13 cellular contexts compared by ENCODE assay signal in genomic region chr17:72476575-72476986, GRCh38.
DNase-seq lines count a peak whose midpoint lies in the region; ATAC-seq, FAIRE-seq and TF ChIP-seq lines count a peak whose summit lies in the region.
"Had no signal": no experiment of that assay in that cellular context is flagged by ENCODE, and none has a peak within 500 bp of the region (broad histone marks: within the 10 kb centered on the region; RNA-seq: fewer than 3 reads in every experiment).

No MANE protein-coding gene starts in this region.

- H3K9ac ChIP-seq in mucosa of stomach (ENCODE audit: low read length) (peak overlapping the region; percentile 43), kidney (ENCODE audit: low read length in 2 of 2) (no peak overlapping the region)
- H3K9ac ChIP-seq: SK-N-SH had no signal

- POLR2A ChIA-PET in A549 (lab: Yijun Ruan, JAX): no interaction called here

- no peak for DNase-seq in A549 (ENCODE audit: low read depth in 1 of 2, low spot score in 1 of 2)
- DNase-seq in activated CD4-positive, CD25-positive, alpha-beta regulatory T cell (lab: John Stamatoyannopoulos, UW): no peak
- DNase-seq in vagina (ENCODE audit: extremely low spot score in 2 of 2): no peak
- no peak for DNase-seq in kidney
- DNase-seq: islet precursor cell, Kasumi-1, NCI-H2081, SK-N-SH, tibial artery had no signal

- H3K27ac ChIP-seq in A549 (peak overlapping the region in 1 of 2 experiments; percentile 50; a peak in 3 of 6 replicates), ectodermal cell (ENCODE audit: insufficient read depth, low read depth, low read length, poor library complexity, severe bottlenecking) (peak overlapping the region; percentile 58), vagina (no peak overlapping the region), kidney (ENCODE audit: low read depth in 2 of 2, low read length in 2 of 2) (no peak overlapping the region)
- H3K27ac ChIP-seq: tibial artery had no signal

- no peak for TF ChIP-seq POLR2A in A549 (IDR thresholded peaks at IDR 0.05; ENCODE audit: low read length)
- no peak for TF ChIP-seq POLR2A in vagina (IDR thresholded peaks at IDR 0.05)

- peak overlapping the region; percentile 3; the same call in 1 of the 3 replicates for H3K4me2 ChIP-seq in A549
- H3K4me2 ChIP-seq: SK-N-SH had no signal

- no peak for ATAC-seq in A549
- no peak for ATAC-seq in GM19467 (IDR thresholded peaks at IDR 0.05; ENCODE audit: unreplicated experiment)

- H3K27me3 ChIP-seq in ectodermal cell (ENCODE audit: control insufficient read depth, insufficient read depth, low read length, poor library complexity, severe bottlenecking) (no peaks in the 10 kb centered on the region), mucosa of stomach (ENCODE audit: control insufficient read depth, insufficient read depth, low read length) (no peaks in the 10 kb centered on the region), vagina (no peaks in the 10 kb centered on the region)

- no peak for TF ChIP-seq RAD21 in A549 (conservative IDR thresholded peaks at IDR 0.05 in 1 of 2, IDR thresholded peaks at IDR 0.05 in 1 of 2)
- TF ChIP-seq RAD21 in Ishikawa (IDR thresholded peaks at IDR 0.05; ENCODE audit: low read depth): 0 out of 2 replicates have a peak, but pooled peaks have one; percentile 2

- TF ChIP-seq EP300 in A549 (IDR thresholded peaks at IDR 0.05): no peak
- TF ChIP-seq EP300 in Ishikawa (IDR thresholded peaks at IDR 0.05; ENCODE audit: borderline replicate concordance): no peak

- H3K4me3 ChIP-seq in A549 (no peak overlapping the region), ectodermal cell (ENCODE audit: insufficient read depth, low read depth, low read length) (no peak overlapping the region), mucosa of stomach (ENCODE audit: low read length) (no peak overlapping the region), vagina (no peak overlapping the region), kidney (ENCODE audit: low read length in 2 of 2) (peak overlapping the region in 1 of 2 donors; percentile 20)
- H3K4me3 ChIP-seq: tibial artery had no signal

- CTCF ChIA-PET in A549 (lab: Yijun Ruan, JAX): interaction anchor here (1.5 kb wide), 1 partner anchor 447 kb away, joined by 3 read pairs; no protein-coding TSS in a partner anchor

- H3K4me1 ChIP-seq in A549 (peaks cover 55% of the 10 kb centered on the region), ectodermal cell (ENCODE audit: control insufficient read depth, insufficient read depth, low read length) (peaks cover 23% of the 10 kb centered on the region), mucosa of stomach (ENCODE audit: control insufficient read depth, insufficient read depth, low read length) (peaks cover 66% of the 10 kb centered on the region), vagina (no peaks in the 10 kb centered on the region), kidney (ENCODE audit: control insufficient read depth in 1 of 2, insufficient read depth in 1 of 2, low read depth in 1 of 2, low read length in 2 of 2) (no peaks in the 10 kb centered on the region)
- H3K4me1 ChIP-seq: tibial artery had no signal

- FAIRE-seq in A549 (lab: Jason Lieb, UNC): no peak
- FAIRE-seq in kidney (lab: Jason Lieb, UNC): no peak

- TF ChIP-seq CTCF in A549 (IDR thresholded peaks at IDR 0.05) (no peak), vagina (IDR thresholded peaks at IDR 0.05) (no peak), kidney (IDR thresholded peaks at IDR 0.05; ENCODE audit: borderline replicate concordance, extremely low read depth, insufficient read depth) (no peak)

- H3K9me3 ChIP-seq in A549 (no peaks in the 10 kb centered on the region), ectodermal cell (ENCODE audit: control insufficient read depth, low read length) (no peaks in the 10 kb centered on the region), mucosa of stomach (ENCODE audit: control insufficient read depth, low read length) (no peaks in the 10 kb centered on the region), vagina (no peaks in the 10 kb centered on the region), kidney (ENCODE audit: control insufficient read depth in 1 of 2, low read length in 2 of 2) (peaks cover 0 to 3% of the 10 kb centered on the region in 2 donors)
- H3K9me3 ChIP-seq: SK-N-SH had no signal

- H3K36me3 ChIP-seq in ectodermal cell (ENCODE audit: control insufficient read depth, insufficient read depth, low read length) (no peaks in the 10 kb centered on the region), mucosa of stomach (ENCODE audit: control insufficient read depth, insufficient read depth, low read length) (no peaks in the 10 kb centered on the region), vagina (no peaks in the 10 kb centered on the region), kidney (ENCODE audit: control insufficient read depth in 1 of 2, insufficient read depth in 2 of 2, low read length in 2 of 2) (no peaks in the 10 kb centered on the region)
- H3K36me3 ChIP-seq: tibial artery had no signal

- intact Hi-C loops in vagina (cut with DNase I): no loop called here
- intact Hi-C loops in kidney (cut with DNase I): no loop called here

- WGBS in A549 (ENCODE audit: missing lambda C conversion rate): 89% methylated on average over 12 of the region's 12 CpGs
- 1% methylated on average over 12 of the region's 12 CpGs for WGBS in ectodermal cell, 2 experiments

TF ChIP-seq in A549, 52 proteins besides CTCF, POLR2A, EP300 and RAD21 (continues in another document):
- TF ChIP-seq EHMT2 (IDR thresholded peaks at IDR 0.05; ENCODE audit: low read depth) (no peak), TFCP2L1 (CRISPR knock-in tag; IDR thresholded peaks at IDR 0.05) (no peak), RARB (CRISPR knock-in tag; IDR thresholded peaks at IDR 0.05) (no peak), ZC3H11A (IDR thresholded peaks at IDR 0.05) (no peak), FOSB (CRISPR knock-in tag; IDR thresholded peaks at IDR 0.05) (no peak)
- TF ChIP-seq, protein P1, sequence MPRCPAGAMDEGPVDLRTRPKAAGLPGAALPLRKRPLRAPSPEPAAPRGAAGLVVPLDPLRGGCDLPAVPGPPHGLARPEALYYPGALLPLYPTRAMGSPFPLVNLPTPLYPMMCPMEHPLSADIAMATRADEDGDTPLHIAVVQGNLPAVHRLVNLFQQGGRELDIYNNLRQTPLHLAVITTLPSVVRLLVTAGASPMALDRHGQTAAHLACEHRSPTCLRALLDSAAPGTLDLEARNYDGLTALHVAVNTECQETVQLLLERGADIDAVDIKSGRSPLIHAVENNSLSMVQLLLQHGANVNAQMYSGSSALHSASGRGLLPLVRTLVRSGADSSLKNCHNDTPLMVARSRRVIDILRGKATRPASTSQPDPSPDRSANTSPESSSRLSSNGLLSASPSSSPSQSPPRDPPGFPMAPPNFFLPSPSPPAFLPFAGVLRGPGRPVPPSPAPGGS (IDR thresholded peaks at IDR 0.05): no peak

TF ChIP-seq in Ishikawa, 13 proteins besides CTCF, POLR2A, EP300 and RAD21:
- TF ChIP-seq, protein P2, sequence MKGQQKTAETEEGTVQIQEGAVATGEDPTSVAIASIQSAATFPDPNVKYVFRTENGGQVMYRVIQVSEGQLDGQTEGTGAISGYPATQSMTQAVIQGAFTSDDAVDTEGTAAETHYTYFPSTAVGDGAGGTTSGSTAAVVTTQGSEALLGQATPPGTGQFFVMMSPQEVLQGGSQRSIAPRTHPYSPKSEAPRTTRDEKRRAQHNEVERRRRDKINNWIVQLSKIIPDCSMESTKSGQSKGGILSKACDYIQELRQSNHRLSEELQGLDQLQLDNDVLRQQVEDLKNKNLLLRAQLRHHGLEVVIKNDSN (IDR thresholded peaks at IDR 0.05): peak; percentile 64
- TF ChIP-seq, protein P3, sequence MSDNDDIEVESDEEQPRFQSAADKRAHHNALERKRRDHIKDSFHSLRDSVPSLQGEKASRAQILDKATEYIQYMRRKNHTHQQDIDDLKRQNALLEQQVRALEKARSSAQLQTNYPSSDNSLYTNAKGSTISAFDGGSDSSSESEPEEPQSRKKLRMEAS (IDR thresholded peaks at IDR 0.05): peak; percentile 39; the same call in 1 of the 2 replicates
- TF ChIP-seq EGR1 (IDR thresholded peaks at IDR 0.05): no peak
- 0 out of 2 replicates have a peak, but pooled peaks have one; percentile 55 for TF ChIP-seq ZBTB7A (IDR thresholded peaks at IDR 0.05; ENCODE audit: low read depth)
- TF ChIP-seq TEAD4 (IDR thresholded peaks at IDR 0.05): peak; percentile 65
